ENCODE assay signal across 8 cellular contexts in the genomic region with DNA sequence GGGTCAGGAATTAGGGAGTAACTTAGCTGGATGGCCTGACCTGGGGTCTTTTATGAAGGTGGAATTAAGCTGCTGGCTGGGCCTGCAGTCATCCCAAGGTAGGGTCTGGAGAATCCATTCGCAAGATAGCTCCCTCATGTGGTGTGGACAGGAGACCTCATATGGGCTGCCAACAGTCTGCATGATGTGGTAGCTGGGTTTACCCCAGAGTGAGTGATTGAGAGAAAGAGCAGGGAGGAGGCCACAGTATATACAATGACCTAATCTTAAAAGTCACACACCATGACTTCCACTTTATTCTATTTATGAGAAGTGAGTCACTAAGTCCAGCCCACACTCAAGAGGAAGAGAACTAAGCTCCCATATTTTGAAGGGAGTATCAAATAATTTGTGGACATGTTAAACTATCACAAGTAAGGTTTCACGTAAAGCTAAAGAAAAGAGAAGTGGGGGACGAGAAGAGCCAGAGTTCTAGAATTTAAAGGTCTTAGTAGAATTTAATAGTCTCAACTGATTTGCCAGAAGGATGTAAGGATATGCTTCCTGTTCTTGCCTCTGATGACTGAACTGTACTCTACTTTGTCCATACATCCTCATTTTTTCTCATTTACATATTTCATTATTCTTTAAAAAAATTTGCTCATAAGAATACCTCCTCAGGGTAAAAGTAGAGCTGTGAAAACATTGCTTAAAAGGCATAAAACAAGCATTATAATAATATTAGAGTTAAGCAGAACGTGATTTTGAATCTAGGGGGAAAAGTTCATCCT.
DNase-seq lines count a peak whose midpoint lies in the region; ATAC-seq, FAIRE-seq and TF ChIP-seq lines count a peak whose summit lies in the region.

No MANE protein-coding gene starts in this region.

- H3K27me3 ChIP-seq in astrocyte (ENCODE audit: insufficient read depth, low read length) = no peaks in the 10 kb centered on the region

- peaks cover 8% of the 10 kb centered on the region for H3K4me1 Mint-ChIP-seq in astrocyte (ENCODE audit: low read depth, unreplicated experiment)
- H3K4me1 Mint-ChIP-seq in stimulated activated effector memory CD8-positive, alpha-beta T cell treated with anti-CD3 and anti-CD28 coated beads, Interleukin-12 subunit alpha, Interleukin-12 subunit beta, amount 100 ng/mL, for 72 hours = no peaks in the 10 kb centered on the region

- no peaks in the 10 kb centered on the region for H4K20me1 ChIP-seq in astrocyte (ENCODE audit: insufficient read depth, low read length)

- H3K4me1 ChIP-seq in astrocyte (ENCODE audit: insufficient read depth, low read length) = no peaks in the 10 kb centered on the region

- no peaks in the 10 kb centered on the region for H3K9me3 ChIP-seq in astrocyte (ENCODE audit: insufficient read depth, low read depth, low read length)

- H3K27me3 Mint-ChIP-seq in astrocyte (ENCODE audit: low read depth, unreplicated experiment) = no peaks in the 10 kb centered on the region

- no peaks in the 10 kb centered on the region for H3K79me2 ChIP-seq in astrocyte (ENCODE audit: insufficient read depth, low read length)

- H3K36me3 Mint-ChIP-seq in astrocyte (ENCODE audit: low read depth, unreplicated experiment) = no peaks in the 10 kb centered on the region
- H3K36me3 Mint-ChIP-seq in stimulated activated effector memory CD8-positive, alpha-beta T cell treated with anti-CD3 and anti-CD28 coated beads, Interleukin-12 subunit alpha, Interleukin-12 subunit beta, amount 100 ng/mL, for 72 hours = no peaks in the 10 kb centered on the region

- H3K4me3 Mint-ChIP-seq in astrocyte (ENCODE audit: unreplicated experiment) = no peak overlapping the region
- H3K4me3 Mint-ChIP-seq in stimulated activated effector memory CD8-positive, alpha-beta T cell treated with anti-CD3 and anti-CD28 coated beads, Interleukin-12 subunit alpha, Interleukin-12 subunit beta, amount 100 ng/mL, for 72 hours = no peak overlapping the region

- DNase-seq in A172 (ENCODE audit: low spot score) = peak; percentile 78
- peak; percentile 74 for DNase-seq in astrocyte (ENCODE audit: low read depth)
- DNase-seq in stimulated activated effector memory CD8-positive, alpha-beta T cell treated with anti-CD3 and anti-CD28 coated beads, Interleukin-12 subunit alpha, Interleukin-12 subunit beta, amount 100 ng/mL, for 72 hours (ENCODE audit: low spot score in 2 of 2) = no peak
- no peak for DNase-seq in NK-92 (lab: John Stamatoyannopoulos, UW; ENCODE audit: unreplicated experiment)
- no peak for DNase-seq in NCI-H2081 treated with DMSO at 0.1 percent for 48 hours (lab: John Stamatoyannopoulos, UW)
- DNase-seq in NCI-H2081 (lab: John Stamatoyannopoulos, UW) = no peak

- H3K4me3 ChIP-seq in astrocyte (ENCODE audit: insufficient read depth, low read depth, low read length) = no peak overlapping the region

- H3K27ac ChIP-seq in astrocyte (ENCODE audit: low read depth, low read length) = peak overlapping the region; percentile 45

- ATAC-seq in GM19043 (IDR thresholded peaks at IDR 0.05; ENCODE audit: low read depth, unreplicated experiment) (peak; percentile 57), HG03469 (IDR thresholded peaks at IDR 0.05; ENCODE audit: unreplicated experiment) (peak; percentile 75)
- peak; percentile 84 for ATAC-seq in stimulated activated effector memory CD8-positive, alpha-beta T cell treated with anti-CD3 and anti-CD28 coated beads, Interleukin-12 subunit alpha, Interleukin-12 subunit beta, amount 100 ng/mL, for 72 hours

- no peak overlapping the region for H2AFZ ChIP-seq in astrocyte (ENCODE audit: low read depth, low read length)

- no peaks in the 10 kb centered on the region for H3K9me3 Mint-ChIP-seq in astrocyte (ENCODE audit: unreplicated experiment)
- no peaks in the 10 kb centered on the region for H3K9me3 Mint-ChIP-seq in stimulated activated effector memory CD8-positive, alpha-beta T cell treated with anti-CD3 and anti-CD28 coated beads, Interleukin-12 subunit alpha, Interleukin-12 subunit beta, amount 100 ng/mL, for 72 hours

- peak overlapping the region; percentile 8 for H3K27ac Mint-ChIP-seq in astrocyte (ENCODE audit: unreplicated experiment)
- H3K27ac Mint-ChIP-seq in stimulated activated effector memory CD8-positive, alpha-beta T cell treated with anti-CD3 and anti-CD28 coated beads, Interleukin-12 subunit alpha, Interleukin-12 subunit beta, amount 100 ng/mL, for 72 hours = no peak overlapping the region

- H3K4me2 ChIP-seq in astrocyte (ENCODE audit: low read length) = peak overlapping the region; percentile 31

- FAIRE-seq in astrocyte (lab: Jason Lieb, UNC) = no peak

- H3K36me3 ChIP-seq in astrocyte (ENCODE audit: insufficient read depth, low read length) = no peaks in the 10 kb centered on the region

- TF ChIP-seq CTCF in astrocyte (IDR thresholded peaks at IDR 0.05; ENCODE audit: insufficient read depth, low read depth, low read length) = peak; percentile 8

- H3K9ac ChIP-seq in astrocyte (ENCODE audit: low read length) = no peak overlapping the region

Comparison
In these comparisons a context has a peak if more than half of its experiments do, and no peak if none do; other contexts are left out.
1. DNase-seq: peak in A172 (single experiment) and astrocyte (single experiment); none in stimulated activated effector memory CD8-positive, alpha-beta T cell treated with anti-CD3 and anti-CD28 coated beads, Interleukin-12 subunit alpha, Interleukin-12 subunit beta, amount 100 ng/mL, for 72 hours (0 of 2), NK-92 (single experiment), NCI-H2081 treated with DMSO at 0.1 percent for 48 hours (single experiment) and NCI-H2081 (0 of 2).
2. Peak in every context shown above with its lines, with median percentiles within 50 percentile points of each other: ATAC-seq.